ENCODE assay signal across 2 cellular contexts in genomic region chr9:68991457-68991856, GRCh38.
TF ChIP-seq lines count a peak whose summit lies in the region.

No MANE protein-coding gene starts in this region.

TF ChIP-seq in WTC11, 78 proteins besides CTCF, POLR2A, EP300 and RAD21 (continued from another document):
- TF ChIP-seq ZMAT4 (CRISPR knock-in tag; IDR thresholded peaks at IDR 0.05): no peak
TF ChIP-seq in WTC11: peak in this region for 0.

TF ChIP-seq in H1, 55 proteins besides CTCF, POLR2A, EP300 and RAD21 (continued from another document):
- no peak for TF ChIP-seq HDAC6 (IDR thresholded peaks at IDR 0.05; ENCODE audit: low read depth, low read length)
- TF ChIP-seq ZNF274 (IDR thresholded peaks at IDR 0.05; ENCODE audit: borderline replicate concordance, extremely low read depth, low read length): no peak
- TF ChIP-seq TAF1 (IDR thresholded peaks at IDR 0.05; ENCODE audit: low read depth, low read length): no peak
- TF ChIP-seq KDM1A (IDR thresholded peaks at IDR 0.05; ENCODE audit: borderline replicate concordance, low read length): no peak
- no peak for TF ChIP-seq RBBP5 (IDR thresholded peaks at IDR 0.05; ENCODE audit: borderline replicate concordance, low read depth, low read length)
- TF ChIP-seq E2F6 (IDR thresholded peaks at IDR 0.05): no peak
- no peak for TF ChIP-seq NANOG (IDR thresholded peaks at IDR 0.05; ENCODE audit: insufficient read depth, low read depth, low read length, poor library complexity, severe bottlenecking)
- no peak for TF ChIP-seq TEAD4 (IDR thresholded peaks at IDR 0.05; ENCODE audit: low read depth, low read length)
- no peak for TF ChIP-seq KDM4A (IDR thresholded peaks at IDR 0.05; ENCODE audit: low read depth, low read length, severe bottlenecking)
- no peak for TF ChIP-seq GABPA (IDR thresholded peaks at IDR 0.05; ENCODE audit: borderline replicate concordance, insufficient read depth, low read length)
- no peak for TF ChIP-seq CHD7 (IDR thresholded peaks at IDR 0.05; ENCODE audit: insufficient replicate concordance, low read length)
- TF ChIP-seq KDM5A (IDR thresholded peaks at IDR 0.05; ENCODE audit: low read length): no peak
